ENCODE assay signal across 8 cellular contexts in genomic region chr1:111603979-111604378, GRCh38. TPM values are rescaled to one million over a fixed set of nuclear protein-coding genes. Genes with fewer than 3 reads are reported as not detected.
DNase-seq lines count a peak whose midpoint lies in the region; ATAC-seq lines count a peak whose summit lies in the region.

No MANE protein-coding gene starts in this region.

- DNase-seq in T follicular helper cell (ENCODE audit: low read depth) (peak; percentile 70), posterior vena cava (ENCODE audit: low spot score) (no peak), NCI-H2227 treated with DMSO at 0.1 percent for 48 hours (lab: John Stamatoyannopoulos, UW) (no peak)
- peak; percentile 9 for DNase-seq in activated naive CD8-positive, alpha-beta T cell treated with anti-CD3 and anti-CD28 coated beads, Interleukin-2, amount 50 U/mL, for 16 hours (ENCODE audit: low read depth, low spot score)
- DNase-seq in stimulated activated CD8-positive, alpha-beta memory T cell treated with anti-CD3 and anti-CD28 coated beads, Interleukin-15, amount 100 ng/mL, for 1 hour (ENCODE audit: low read depth), result peak; percentile 47

- ATAC-seq in GM19324 (IDR thresholded peaks at IDR 0.05; ENCODE audit: low FRiP score, unreplicated experiment), result peak; percentile 50
- no peak for ATAC-seq in GM18873 (IDR thresholded peaks at IDR 0.05; ENCODE audit: low FRiP score, unreplicated experiment)
- no peak for ATAC-seq in HG03457 (IDR thresholded peaks at IDR 0.05; ENCODE audit: unreplicated experiment)

- intact Hi-C loops in posterior vena cava (cut with DNase I), result no loop called here

RNA-seq across cellular contexts. Expression of gene RAP1A, which starts 15.6 kb away (rescaled TPM):
- total RNA-seq in posterior vena cava, result 100 to 1,000 TPM; 187 to 227 TPM

Comparison
In these comparisons a context has a peak if more than half of its experiments do, and no peak if none do; other contexts are left out.
1. DNase-seq: peak in T follicular helper cell (single experiment), activated naive CD8-positive, alpha-beta T cell treated with anti-CD3 and anti-CD28 coated beads, Interleukin-2, amount 50 U/mL, for 16 hours (single experiment) and stimulated activated CD8-positive, alpha-beta memory T cell treated with anti-CD3 and anti-CD28 coated beads, Interleukin-15, amount 100 ng/mL, for 1 hour (single experiment); none in posterior vena cava (single experiment) and NCI-H2227 treated with DMSO at 0.1 percent for 48 hours (single experiment).